In the genomic region with DNA sequence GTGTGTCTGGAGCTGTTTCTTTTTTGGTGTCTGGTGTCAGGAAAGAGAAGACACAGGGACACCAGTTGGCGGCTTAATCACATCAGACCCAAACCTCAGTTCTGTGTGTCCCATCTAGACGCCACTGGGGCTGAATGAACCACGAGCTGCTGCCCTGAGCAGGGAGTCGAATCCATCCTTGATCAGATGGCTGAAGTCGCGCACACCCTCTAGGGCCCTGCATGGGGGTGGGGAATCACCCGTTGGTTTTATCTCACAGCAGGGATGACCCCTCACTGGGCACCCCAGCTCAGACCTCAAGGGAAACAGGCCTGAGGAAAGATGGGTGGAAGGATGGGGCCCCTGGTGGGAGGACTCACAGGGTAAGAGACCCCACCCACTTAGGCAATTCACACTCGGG, we compare ENCODE assay signal across 16 cellular contexts.
"Had no signal": no experiment of that assay in that cellular context is flagged by ENCODE, and none has a peak within 500 bp of the region (broad histone marks: within the 10 kb centered on the region; RNA-seq: fewer than 3 reads in every experiment).

No MANE protein-coding gene starts in this region.

- DNase-seq: dermis blood vessel endothelial cell; dorsolateral prefrontal cortex; effector CD4-positive, alpha-beta T cell; effector memory CD4-positive, alpha-beta T cell; foreskin keratinocyte; heart left ventricle; left cardiac atrium; left ventricle myocardium superior; lower lobe of right lung; mesendoderm; midbrain had no signal

- ATAC-seq: foreskin keratinocyte, gastroesophageal sphincter, heart left ventricle, left cardiac atrium, left lung, left ventricle myocardium superior, lower lobe of right lung had no signal

- H3K4me1 ChIP-seq: esophagus muscularis mucosa, foreskin keratinocyte, gastroesophageal sphincter, heart left ventricle, left lung, lower lobe of right lung had no signal

- H3K27ac ChIP-seq: coronary artery, dorsolateral prefrontal cortex, esophagus muscularis mucosa, foreskin keratinocyte, gastroesophageal sphincter, heart left ventricle, hepatocyte, left lung, lower lobe of right lung had no signal

- H3K36me3 ChIP-seq: esophagus muscularis mucosa, gastroesophageal sphincter, heart left ventricle, left lung, lower lobe of right lung had no signal

- H3K4me2 ChIP-seq: hepatocyte had no signal

- H3K9me3 ChIP-seq: esophagus muscularis mucosa, gastroesophageal sphincter, heart left ventricle, left lung, lower lobe of right lung had no signal

- H3K4me3 ChIP-seq: coronary artery, dorsolateral prefrontal cortex, esophagus muscularis mucosa, gastroesophageal sphincter, heart left ventricle, hepatocyte, left lung, lower lobe of right lung had no signal

- H2AFZ ChIP-seq: hepatocyte had no signal
